In the genomic region with DNA sequence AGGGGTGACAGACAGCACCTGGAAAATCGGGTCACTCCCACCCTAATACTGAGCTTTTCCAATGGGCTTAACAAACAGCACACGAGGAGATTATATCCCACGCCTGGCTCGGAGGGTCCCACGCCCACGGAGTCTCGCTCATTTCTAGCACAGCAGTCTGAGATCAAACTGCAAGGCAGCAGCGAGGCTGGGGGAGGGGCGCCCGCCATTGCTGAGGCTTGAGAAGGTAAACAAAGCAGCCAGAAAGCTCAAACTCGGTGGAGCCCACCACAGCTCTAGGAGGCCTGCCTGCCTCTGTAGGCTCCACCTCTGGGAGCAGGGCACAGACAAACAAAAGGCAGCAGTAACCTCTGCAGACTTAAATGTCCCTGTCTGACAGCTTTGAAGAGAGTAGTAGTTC, we compare ENCODE assay signal across 10 cellular contexts. TPM values are rescaled to one million over a fixed set of nuclear protein-coding genes. Genes with fewer than 3 reads are reported as not detected.
DNase-seq lines count a peak whose midpoint lies in the region; ATAC-seq and TF ChIP-seq lines count a peak whose summit lies in the region.
"Not testable (repeated sequence)": the region's sequence is repeated elsewhere in the genome, so short reads cannot be mapped to it uniquely, and the experiment has no call there.
"Had no signal": no experiment of that assay in that cellular context is flagged by ENCODE, and none has a peak within 500 bp of the region (broad histone marks: within the 10 kb centered on the region; RNA-seq: fewer than 3 reads in every experiment).

No MANE protein-coding gene starts in this region.

- not testable (repeated sequence) for H3K36me3 ChIP-seq in CD4-positive, CD25-positive, alpha-beta regulatory T cell (ENCODE audit: control insufficient read depth, insufficient read depth, low read length); heart right ventricle; thymus (ENCODE audit: control insufficient read depth, insufficient read depth)

- POLR2A ChIA-PET in T-cell (lab: Charles Lee): interaction anchor here in 1 of 2 donors (0.6 kb wide), 1 partner anchor 75 kb away, joined by 8 read pairs; no protein-coding TSS in a partner anchor
- POLR2A ChIA-PET in activated CD4-positive, alpha-beta memory T cell treated with anti-CD3 and anti-CD28 coated beads for 36 hours (lab: Charles Lee): interaction anchor here (1.5 kb wide), 1 partner anchor 10 kb away, joined by 4 read pairs; no protein-coding TSS in a partner anchor

- DNase-seq in CD4-positive, CD25-positive, alpha-beta regulatory T cell; heart right ventricle: not testable (repeated sequence)
- peak in 16 of 34 experiments; percentile 11 to 62 (median 32) for DNase-seq in T-cell
- DNase-seq in activated CD4-positive, alpha-beta memory T cell treated with anti-CD3 and anti-CD28 coated beads for 36 hours: peak; percentile 71
- DNase-seq in activated T-cell treated with anti-CD3 and anti-CD28 coated beads, Interleukin-2, amount 50 U/mL, for 72 hours: peak; percentile 59 to 60
- peak; percentile 46 to 64 for DNase-seq in stimulated activated CD4-positive, alpha-beta T cell treated with anti-CD3 and anti-CD28 coated beads, Interleukin-2, amount 100 ng/mL, for 24 hours

- not testable (repeated sequence) for ATAC-seq in CD4-positive, CD25-positive, alpha-beta regulatory T cell (ENCODE audit: low read depth in 2 of 2); T-cell (replicated peaks in 1 of 4); activated T-cell treated with anti-CD3 and anti-CD28 coated beads, Interleukin-2, amount 50 U/mL, for 72 hours (replicated peaks in 1 of 2); heart right ventricle

- H3K27ac Mint-ChIP-seq in CD4-positive, CD25-positive, alpha-beta regulatory T cell: peak overlapping the region; percentile 73 to 97 (median 93)
- H3K27ac Mint-ChIP-seq in T-cell: peak overlapping the region; percentile 90 to 99
- H3K27ac Mint-ChIP-seq in activated CD4-positive, alpha-beta memory T cell treated with anti-CD3 and anti-CD28 coated beads for 36 hours: peak overlapping the region; percentile 94
- H3K27ac Mint-ChIP-seq in activated T-cell treated with anti-CD3 and anti-CD28 coated beads, Interleukin-2, amount 50 U/mL, for 72 hours: peak overlapping the region; percentile 92
- H3K27ac Mint-ChIP-seq in activated naive CD4-positive, alpha-beta T cell treated with anti-CD3 and anti-CD28 coated beads, Interleukin-2, amount 50 U/mL, for 24 hours: peak overlapping the region; percentile 96

- H3K4me1 Mint-ChIP-seq in CD4-positive, CD25-positive, alpha-beta regulatory T cell: peaks cover 33 to 88% (median 55%) of the 10 kb centered on the region in 4 donors
- H3K4me1 Mint-ChIP-seq in T-cell: peaks cover 76 to 88% (median 82%) of the 10 kb centered on the region in 3 donors
- H3K4me1 Mint-ChIP-seq in activated CD4-positive, alpha-beta memory T cell treated with anti-CD3 and anti-CD28 coated beads for 36 hours (ENCODE audit: low read depth): peaks cover 78% of the 10 kb centered on the region
- peaks cover 76% of the 10 kb centered on the region for H3K4me1 Mint-ChIP-seq in activated T-cell treated with anti-CD3 and anti-CD28 coated beads, Interleukin-2, amount 50 U/mL, for 72 hours (ENCODE audit: low read depth)
- peaks cover 90% of the 10 kb centered on the region for H3K4me1 Mint-ChIP-seq in activated naive CD4-positive, alpha-beta T cell treated with anti-CD3 and anti-CD28 coated beads, Interleukin-2, amount 50 U/mL, for 24 hours

- peak overlapping the region in 3 of 4 donors; percentile 72 to 77 (median 74) for H3K4me3 Mint-ChIP-seq in CD4-positive, CD25-positive, alpha-beta regulatory T cell
- peak overlapping the region; percentile 34 to 75 (median 49) for H3K4me3 Mint-ChIP-seq in T-cell
- H3K4me3 Mint-ChIP-seq in activated CD4-positive, alpha-beta memory T cell treated with anti-CD3 and anti-CD28 coated beads for 36 hours: peak overlapping the region; percentile 85
- peak overlapping the region; percentile 83 to 95 for H3K4me3 Mint-ChIP-seq in activated T-cell treated with anti-CD3 and anti-CD28 coated beads, Interleukin-2, amount 50 U/mL, for 72 hours
- H3K4me3 Mint-ChIP-seq in activated naive CD4-positive, alpha-beta T cell treated with anti-CD3 and anti-CD28 coated beads, Interleukin-2, amount 50 U/mL, for 24 hours: peak overlapping the region; percentile 74

- WGBS in heart right ventricle, 2 donors: 80 to 91% methylated on average over 11 of the region's 11 CpGs
- 80% methylated on average over 11 of the region's 11 CpGs for WGBS in thymus

- H3K9me3 ChIP-seq in CD4-positive, CD25-positive, alpha-beta regulatory T cell (ENCODE audit: control insufficient read depth in 2 of 2, low read length in 2 of 2); heart right ventricle; thymus (ENCODE audit: control insufficient read depth): not testable (repeated sequence)

- not testable (repeated sequence) for TF ChIP-seq CTCF in heart right ventricle (IDR thresholded peaks at IDR 0.05)

- peaks cover 1 to 38% (median 8%) of the 10 kb centered on the region in 7 donors for H3K9me3 Mint-ChIP-seq in CD4-positive, CD25-positive, alpha-beta regulatory T cell
- peaks cover 6 to 23% (median 19%) of the 10 kb centered on the region in 3 donors for H3K9me3 Mint-ChIP-seq in T-cell
- peaks cover 31% of the 10 kb centered on the region for H3K9me3 Mint-ChIP-seq in activated CD4-positive, alpha-beta memory T cell treated with anti-CD3 and anti-CD28 coated beads for 36 hours
- not testable (repeated sequence) for H3K9me3 Mint-ChIP-seq in activated T-cell treated with anti-CD3 and anti-CD28 coated beads, Interleukin-2, amount 50 U/mL, for 72 hours
- H3K9me3 Mint-ChIP-seq in activated naive CD4-positive, alpha-beta T cell treated with anti-CD3 and anti-CD28 coated beads, Interleukin-2, amount 50 U/mL, for 24 hours: peaks cover 11% of the 10 kb centered on the region

- H3K36me3 Mint-ChIP-seq in CD4-positive, CD25-positive, alpha-beta regulatory T cell: peaks cover 18% of the 10 kb centered on the region
- peaks cover 34% of the 10 kb centered on the region for H3K36me3 Mint-ChIP-seq in T-cell
- peaks cover 29% of the 10 kb centered on the region for H3K36me3 Mint-ChIP-seq in activated CD4-positive, alpha-beta memory T cell treated with anti-CD3 and anti-CD28 coated beads for 36 hours
- peaks cover 24 to 47% of the 10 kb centered on the region in 2 donors for H3K36me3 Mint-ChIP-seq in activated T-cell treated with anti-CD3 and anti-CD28 coated beads, Interleukin-2, amount 50 U/mL, for 72 hours (ENCODE audit: insufficient read depth in 2 of 2)
- peaks cover 17% of the 10 kb centered on the region for H3K36me3 Mint-ChIP-seq in activated naive CD4-positive, alpha-beta T cell treated with anti-CD3 and anti-CD28 coated beads, Interleukin-2, amount 50 U/mL, for 24 hours

- intact Hi-C loops in activated CD4-positive, alpha-beta memory T cell treated with anti-CD3 and anti-CD28 coated beads for 36 hours (cut with micrococcal nuclease): not testable (repeated sequence)
- intact Hi-C loops in heart right ventricle (cut with DNase I): loop anchor here in 1 of 10 donors (5.0 kb wide), 1 partner anchor 39 kb away; a partner anchor contains a TSS

- not testable (repeated sequence) for H3K27me3 ChIP-seq in CD4-positive, CD25-positive, alpha-beta regulatory T cell (ENCODE audit: control insufficient read depth, insufficient read depth, low read length); heart right ventricle; thymus (ENCODE audit: control insufficient read depth, insufficient read depth)

- CTCF ChIA-PET in T-cell (lab: Charles Lee): interaction anchor here in 1 of 2 donors (0.7 kb wide), 1 partner anchor 46 kb away, joined by 5 read pairs; no protein-coding TSS in a partner anchor
- CTCF ChIA-PET in activated CD4-positive, alpha-beta memory T cell treated with anti-CD3 and anti-CD28 coated beads for 36 hours (lab: Charles Lee): interaction anchor here (0.8 to 1.3 kb wide), 2 partner anchors 39 to 110 kb away, joined by 3 read pairs; no protein-coding TSS in a partner anchor

- H3K4me1 ChIP-seq in CD4-positive, CD25-positive, alpha-beta regulatory T cell (ENCODE audit: control insufficient read depth, insufficient read depth, low read length, poor library complexity, severe bottlenecking): peaks cover 42% of the 10 kb centered on the region
- peaks cover 0 to 43% (median 20%) of the 10 kb centered on the region in 9 donors for H3K4me1 ChIP-seq in heart right ventricle
- not testable (repeated sequence) for H3K4me1 ChIP-seq in thymus (ENCODE audit: control insufficient read depth, insufficient read depth, low read length)

- not testable (repeated sequence) for H3K27me3 Mint-ChIP-seq in CD4-positive, CD25-positive, alpha-beta regulatory T cell; T-cell; activated CD4-positive, alpha-beta memory T cell treated with anti-CD3 and anti-CD28 coated beads for 36 hours; activated T-cell treated with anti-CD3 and anti-CD28 coated beads, Interleukin-2, amount 50 U/mL, for 72 hours (ENCODE audit: low read depth); activated naive CD4-positive, alpha-beta T cell treated with anti-CD3 and anti-CD28 coated beads, Interleukin-2, amount 50 U/mL, for 24 hours

- H3K4me3 ChIP-seq in CD4-positive, CD25-positive, alpha-beta regulatory T cell (ENCODE audit: low read depth, low read length): peak overlapping the region; percentile 20
- not testable (repeated sequence) for H3K4me3 ChIP-seq in heart right ventricle; thymus (ENCODE audit: low read length)

- H3K27ac ChIP-seq in CD4-positive, CD25-positive, alpha-beta regulatory T cell (ENCODE audit: insufficient read depth, low read length, poor library complexity, severe bottlenecking): not testable (repeated sequence)
- H3K27ac ChIP-seq in heart right ventricle (peak overlapping the region in 6 of 10 donors; percentile 16 to 88 (median 62)), thymus (ENCODE audit: low read depth) (peak overlapping the region; percentile 25)

RNA-seq across cellular contexts. Expression of a gene that starts 6.9 kb away (rescaled TPM):
- 95.1 TPM for total RNA-seq in CD4-positive, CD25-positive, alpha-beta regulatory T cell
- polyA plus RNA-seq in CD4-positive, CD25-positive, alpha-beta regulatory T cell: 100 to 1,000 TPM in 2 of 4 donors, 10 to 100 TPM in 2; 79.0 to 142 (median 110) TPM
- total RNA-seq in T-cell (100 to 1,000 TPM in 4 of 5 donors, 10 to 100 TPM in 1; 83.2 to 226 (median 183) TPM), heart right ventricle (10 to 100 TPM in 1 of 10 donors, 1 to 10 TPM in 9; 2.1 to 17.5 (median 4.6) TPM)
- 10 to 100 TPM; 38.8 to 44.1 TPM for total RNA-seq in activated CD4-positive, alpha-beta memory T cell treated with anti-CD3 and anti-CD28 coated beads for 36 hours
- 10 to 100 TPM; 47.8 to 59.4 TPM for total RNA-seq in activated T-cell treated with anti-CD3 and anti-CD28 coated beads, Interleukin-2, amount 50 U/mL, for 72 hours
- polyA plus RNA-seq in heart right ventricle (1 to 10 TPM; 5.3 to 5.8 TPM), thymus (32.5 TPM)
- total RNA-seq: GM23338 had no signal
- polyA plus RNA-seq: GM23338 had no signal

RNA-seq across cellular contexts. Expression of a gene that starts 37.8 kb away (rescaled TPM):
- total RNA-seq in CD4-positive, CD25-positive, alpha-beta regulatory T cell: 17.1 TPM
- polyA plus RNA-seq in CD4-positive, CD25-positive, alpha-beta regulatory T cell: 10 to 100 TPM; 48.4 to 90.0 (median 64.6) TPM
- total RNA-seq in T-cell (10 to 100 TPM; 23.5 to 99.9 (median 76.8) TPM), heart right ventricle (10 to 100 TPM in 1 of 10 donors, 1 to 10 TPM in 9; 2.4 to 11.2 (median 4.3) TPM)
- 1 to 10 TPM; 6.0 to 6.2 TPM for total RNA-seq in activated CD4-positive, alpha-beta memory T cell treated with anti-CD3 and anti-CD28 coated beads for 36 hours
- total RNA-seq in activated T-cell treated with anti-CD3 and anti-CD28 coated beads, Interleukin-2, amount 50 U/mL, for 72 hours: 1 to 10 TPM; 5.5 to 9.3 TPM
- polyA plus RNA-seq in heart right ventricle (10 to 100 TPM in 1 of 2 donors, 1 to 10 TPM in 1; 8.4 to 11.0 TPM), thymus (10.7 TPM)
- total RNA-seq: GM23338 had no signal
- polyA plus RNA-seq: BJ, GM23338 had no signal

RNA-seq across cellular contexts. Expression of a gene that starts 46.4 kb away (rescaled TPM):
- total RNA-seq in CD4-positive, CD25-positive, alpha-beta regulatory T cell: 43.8 TPM
- polyA plus RNA-seq in CD4-positive, CD25-positive, alpha-beta regulatory T cell: 100 to 1,000 TPM; 133 to 236 (median 150) TPM
- 100 to 1,000 TPM in 3 of 5 donors, 10 to 100 TPM in 2; 55.0 to 168 (median 150) TPM for total RNA-seq in T-cell
- 10 to 100 TPM; 28.9 to 30.2 TPM for total RNA-seq in activated CD4-positive, alpha-beta memory T cell treated with anti-CD3 and anti-CD28 coated beads for 36 hours
- total RNA-seq in activated T-cell treated with anti-CD3 and anti-CD28 coated beads, Interleukin-2, amount 50 U/mL, for 72 hours: 10 to 100 TPM; 35.1 to 41.6 TPM
- 10 to 100 TPM; 13.7 to 42.9 (median 25.5) TPM for total RNA-seq in heart right ventricle
- polyA plus RNA-seq in heart right ventricle: 10 to 100 TPM; 20.2 to 24.3 TPM
- polyA plus RNA-seq in thymus: 20.5 TPM
- total RNA-seq: GM23338 had no signal
- polyA plus RNA-seq: BJ, GM23338 had no signal

RNA-seq across cellular contexts. Expression of a gene that starts 58.6 kb away (rescaled TPM):
- total RNA-seq in CD4-positive, CD25-positive, alpha-beta regulatory T cell: 37.4 TPM
- 100 to 1,000 TPM; 249 to 539 (median 320) TPM for polyA plus RNA-seq in CD4-positive, CD25-positive, alpha-beta regulatory T cell
- 100 to 1,000 TPM in 3 of 5 donors, 10 to 100 TPM in 2; 82.8 to 271 (median 248) TPM for total RNA-seq in T-cell
- total RNA-seq in activated CD4-positive, alpha-beta memory T cell treated with anti-CD3 and anti-CD28 coated beads for 36 hours: 10 to 100 TPM; 45.9 to 48.3 TPM
- 10 to 100 TPM; 43.5 to 50.5 TPM for total RNA-seq in activated T-cell treated with anti-CD3 and anti-CD28 coated beads, Interleukin-2, amount 50 U/mL, for 72 hours
- 10 to 100 TPM in 7 of 10 donors, 1 to 10 TPM in 3; 6.5 to 27.2 (median 11.8) TPM for total RNA-seq in heart right ventricle
- polyA plus RNA-seq in heart right ventricle: 10 to 100 TPM; 22.9 to 35.0 TPM
- polyA plus RNA-seq in thymus: 39.8 TPM
- total RNA-seq: GM23338 had no signal
- polyA plus RNA-seq: BJ, GM23338 had no signal
